ENCODE assay signal across 9 cellular contexts in the genomic region with DNA sequence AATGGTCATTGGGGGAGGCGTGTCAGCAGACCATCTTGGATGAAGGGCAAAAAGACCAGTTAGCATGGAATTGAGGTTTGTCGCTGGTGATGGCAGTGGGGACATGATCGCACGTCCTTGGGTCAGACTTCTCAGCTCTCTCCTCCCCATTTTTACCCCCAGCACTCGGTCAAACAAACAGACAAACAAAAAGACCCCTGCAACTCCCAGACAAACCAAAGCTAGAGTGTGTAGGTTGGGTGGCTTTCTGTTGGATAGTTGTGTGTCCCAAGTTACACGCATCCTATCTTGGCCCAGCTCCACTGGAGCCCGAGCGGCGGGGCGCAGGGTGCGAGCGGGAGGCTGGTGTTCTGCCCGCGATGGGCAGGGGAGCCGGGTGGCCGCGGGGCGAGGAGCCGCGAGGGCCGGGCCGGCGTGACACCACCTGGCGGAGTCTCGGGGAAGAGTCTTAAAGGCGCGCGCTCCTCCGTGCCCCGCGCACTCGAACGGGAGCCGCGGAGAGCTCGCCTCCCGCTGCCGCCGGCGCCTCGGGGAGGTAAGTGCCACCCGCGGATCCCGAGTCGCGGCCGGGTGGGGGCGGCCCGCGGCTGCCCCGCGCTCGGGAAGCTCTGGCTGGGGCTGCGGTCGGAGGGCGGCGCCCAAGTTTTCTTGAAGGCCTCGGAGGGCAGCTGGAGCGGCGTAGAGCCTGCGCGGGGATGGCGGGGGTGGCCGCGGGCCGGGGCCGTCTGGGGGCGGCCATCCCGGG. TPM values are rescaled to one million over a fixed set of nuclear protein-coding genes. Genes with fewer than 3 reads are reported as not detected.
DNase-seq lines count a peak whose midpoint lies in the region; ATAC-seq and TF ChIP-seq lines count a peak whose summit lies in the region.
"Had no signal": no experiment of that assay in that cellular context is flagged by ENCODE, and none has a peak within 500 bp of the region (broad histone marks: within the 10 kb centered on the region; RNA-seq: fewer than 3 reads in every experiment).

No MANE protein-coding gene starts in this region.

- TF ChIP-seq CTCF in dorsolateral prefrontal cortex (IDR thresholded peaks at IDR 0.05 in 54 of 56, conservative IDR thresholded peaks at IDR 0.05 in 2 of 56; ENCODE audit: low read depth in 1 of 56, partially characterized antibody in 56 of 56): peak in 16 of 56 donors; percentile 6 to 27 (median 16)
- no peak for TF ChIP-seq CTCF in foreskin fibroblast (IDR thresholded peaks at IDR 0.05; ENCODE audit: low read depth, low read length)

- H3K4me1 Mint-ChIP-seq in naive B cell: peaks cover 22 to 36% (median 23%) of the 10 kb centered on the region in 3 donors

- H3K27ac ChIP-seq in dorsolateral prefrontal cortex (no peak overlapping the region), aorta (ENCODE audit: low read depth in 1 of 2, low read length in 2 of 2) (no peak overlapping the region)

- peaks cover 0 to 11% of the 10 kb centered on the region in 2 donors for H3K36me3 Mint-ChIP-seq in naive B cell

- ATAC-seq in naive B cell (ENCODE audit: low read depth in 2 of 2) (peak; percentile 68 to 76), aorta (ENCODE audit: low FRiP score) (peak; percentile 62)

- intact Hi-C loops in dorsolateral prefrontal cortex (cut with DNase I): loop anchor here in 1 of 2 donors (10.0 kb wide), 1 partner anchor 48 kb away; no protein-coding TSS in a partner anchor
- intact Hi-C loops in aorta (cut with DNase I): loop anchor here in 1 of 2 donors (5.0 kb wide), 1 partner anchor 175 kb away; no protein-coding TSS in a partner anchor

- DNase-seq in DMS114 treated with DMSO at 0.1 percent for 48 hours (lab: John Stamatoyannopoulos, UW; ENCODE audit: unreplicated experiment) (peak; percentile 13), NCI-H748 treated with DMSO at 0.1 percent for 48 hours (lab: John Stamatoyannopoulos, UW) (peak; percentile 18), dorsolateral prefrontal cortex (no peak), naive B cell (peak; percentile 39), aorta (peak; percentile 59 to 86), foreskin fibroblast (no peak), KG1 (lab: John Stamatoyannopoulos, UW) (no peak)
- DNase-seq in activated CD4-positive, CD25-positive, alpha-beta regulatory T cell (lab: John Stamatoyannopoulos, UW): no peak

- 5 to 6% methylated on average over 49 to 69 of the region's 69 CpGs for WGBS in aorta, 2 donors

- no peaks in the 10 kb centered on the region for H3K36me3 ChIP-seq in aorta (ENCODE audit: control insufficient read depth in 1 of 2, insufficient read depth in 2 of 2, low read length in 1 of 2)
- H3K36me3 ChIP-seq: HAP-1 had no signal

- H3K4me3 ChIP-seq in dorsolateral prefrontal cortex: peak overlapping the region in 57 of 59 donors; percentile 0 to 62 (median 43)
- H3K4me3 ChIP-seq in aorta (ENCODE audit: low read length in 2 of 2): peak overlapping the region; percentile 64 to 66
- H3K4me3 ChIP-seq in foreskin fibroblast (ENCODE audit: low read depth in 1 of 2, low read length in 2 of 2): no peak overlapping the region
- H3K4me3 ChIP-seq: HAP-1 had no signal

- H3K27me3 Mint-ChIP-seq in naive B cell: peaks cover 36 to 63% (median 51%) of the 10 kb centered on the region in 3 donors

- H3K27me3 ChIP-seq in dorsolateral prefrontal cortex (peaks cover 0 to 70% (median 42%) of the 10 kb centered on the region in 45 donors), aorta (ENCODE audit: control insufficient read depth in 1 of 2, insufficient read depth in 2 of 2, low read length in 1 of 2) (no peaks in the 10 kb centered on the region)

- peak overlapping the region in 2 of 6 donors; percentile 14 to 79 for H3K27ac Mint-ChIP-seq in naive B cell

- H3K4me3 Mint-ChIP-seq in naive B cell: peak overlapping the region; percentile 52 to 89 (median 79)

- H3K4me1 ChIP-seq in aorta (ENCODE audit: control insufficient read depth in 1 of 2, insufficient read depth in 2 of 2, low read length in 2 of 2): no peaks in the 10 kb centered on the region
- H3K4me1 ChIP-seq: HAP-1 had no signal

- peaks cover 0 to 3% (median 0%) of the 10 kb centered on the region in 7 donors for H3K9me3 Mint-ChIP-seq in naive B cell

- no peaks in the 10 kb centered on the region for H3K9me3 ChIP-seq in aorta (ENCODE audit: control insufficient read depth, low read length)
- H3K9me3 ChIP-seq: HAP-1 had no signal

RNA-seq across cellular contexts. Expression of a gene that starts 18.5 kb away (rescaled TPM):
- 1 to 10 TPM; 2.2 to 9.8 (median 4.0) TPM for total RNA-seq in dorsolateral prefrontal cortex
- polyA plus RNA-seq in naive B cell (ENCODE audit: low read depth in 6 of 6): under 1 TPM in 5 of 6 donors, not detected in 1; 0.04 to 0.09 (median 0.06) TPM
- 10 to 100 TPM; 56.5 to 90.4 TPM for total RNA-seq in aorta
- 10 to 100 TPM in 1 of 2 donors, 1 to 10 TPM in 1; 6.6 to 17.7 TPM for polyA plus RNA-seq in aorta

RNA-seq across cellular contexts. Expression of a gene that starts 37.3 kb away (rescaled TPM):
- total RNA-seq in dorsolateral prefrontal cortex (10 to 100 TPM in 3 of 120 experiments, 1 to 10 TPM in 117; 1.0 to 14.8 (median 4.9) TPM), aorta (10 to 100 TPM; 18.4 to 18.5 TPM)
- polyA plus RNA-seq in naive B cell (ENCODE audit: low read depth in 6 of 6) (10 to 100 TPM in 3 of 6 donors, 1 to 10 TPM in 3; 9.7 to 24.8 (median 11.7) TPM), aorta (1 to 10 TPM; 1.4 to 8.4 TPM)

Comparison
In these comparisons a context has a peak if more than half of its experiments do, and no peak if none do; other contexts are left out.
1. DNase-seq: peak in DMS114 treated with DMSO at 0.1 percent for 48 hours (single experiment), NCI-H748 treated with DMSO at 0.1 percent for 48 hours (single experiment), naive B cell (single experiment) and aorta (2 of 2); none in dorsolateral prefrontal cortex (0 of 10), activated CD4-positive, CD25-positive, alpha-beta regulatory T cell (0 of 4), foreskin fibroblast (0 of 2) and KG1 (single experiment).
2. H3K4me3 ChIP-seq: peak in dorsolateral prefrontal cortex (57 of 59) and aorta (2 of 2); none in foreskin fibroblast (0 of 2).
3. RNA of a gene that starts 18.5 kb away (total RNA-seq): 56.5 to 90.4 TPM in aorta; 2.2 to 9.8 TPM in dorsolateral prefrontal cortex; every median in the first group is over 4 times any median in the second.